8 cellular contexts compared by ENCODE assay signal in the genomic region with DNA sequence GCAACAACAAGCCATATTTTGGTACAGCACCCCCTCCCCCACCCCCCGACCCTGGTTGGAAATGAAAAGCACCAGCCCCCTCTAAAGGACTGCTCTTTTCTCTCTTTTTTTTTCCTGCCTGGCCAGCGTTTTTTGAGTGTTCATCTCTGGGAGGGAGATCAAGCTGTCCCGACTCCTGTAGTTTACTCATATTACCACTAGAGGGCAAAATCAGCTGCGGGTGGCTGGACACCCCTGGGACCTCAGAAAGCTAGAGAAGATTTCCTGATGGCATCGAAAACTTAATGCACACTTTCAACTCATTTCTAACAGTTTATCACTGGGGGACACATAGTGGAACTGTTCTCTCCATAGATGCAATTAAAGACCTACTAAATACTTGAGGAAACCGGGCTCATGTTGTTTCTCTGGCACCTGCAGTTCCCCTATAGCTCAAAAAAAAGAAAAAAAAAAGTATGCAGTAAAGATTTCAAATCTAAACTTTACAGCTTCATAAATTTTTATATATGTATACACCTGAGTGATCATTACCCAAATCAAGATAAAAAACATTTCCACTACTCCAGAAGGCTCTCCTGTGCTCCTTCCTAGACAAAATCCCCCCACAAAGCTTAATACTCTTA. TPM values are rescaled to one million over a fixed set of nuclear protein-coding genes. Genes with fewer than 3 reads are reported as not detected.
DNase-seq lines count a peak whose midpoint lies in the region; ATAC-seq, FAIRE-seq and TF ChIP-seq lines count a peak whose summit lies in the region.

No MANE protein-coding gene starts in this region.

- H3K27me3 ChIP-seq in MG63 (no peaks in the 10 kb centered on the region; the same call in 1 of the 2 replicates), SJCRH30 (peaks cover 5% of the 10 kb centered on the region; the same call in 1 of the 2 replicates), pancreas (no peaks in the 10 kb centered on the region)

- H3K36me3 ChIP-seq in MG63 (no peaks in the 10 kb centered on the region), SJCRH30 (no peaks in the 10 kb centered on the region), pancreas (no peaks in the 10 kb centered on the region)

- peak; percentile 60 to 81 (median 70) for TF ChIP-seq CTCF in pancreas (IDR thresholded peaks at IDR 0.05)

- intact Hi-C loops in pancreas (cut with DNase I), result loop anchor here in 2 of 3 donors (5.0 to 10.0 kb wide), 2 partner anchors 142 to 149 kb away; no protein-coding TSS in a partner anchor

- FAIRE-seq in pancreas (lab: Jason Lieb, UNC), result no peak

- 2% methylated on average over 6 of the region's 6 CpGs for WGBS in pancreas, 2 donors

- no peak overlapping the region for H3K27ac ChIP-seq in SJCRH30
- no peak overlapping the region for H3K27ac ChIP-seq in pancreas

- H3K4me3 ChIP-seq in MG63, result no peak overlapping the region
- no peak overlapping the region for H3K4me3 ChIP-seq in SJCRH30
- no peak overlapping the region for H3K4me3 ChIP-seq in pancreas

- H3K4me1 ChIP-seq in SJCRH30 (no peaks in the 10 kb centered on the region), pancreas (no peaks in the 10 kb centered on the region)

- H3K9me3 ChIP-seq in MG63 (no peaks in the 10 kb centered on the region), SJCRH30 (replicated peaks) (no peaks in the 10 kb centered on the region), pancreas (no peaks in the 10 kb centered on the region)

- DNase-seq in Daoy (ENCODE audit: low read depth) (peak; percentile 49), MG63 (peak; percentile 40), SJCRH30 (peak; percentile 68 to 89), glomerular visceral epithelial cell (ENCODE audit: extremely low spot score) (peak; percentile 78), pancreas (peak in 3 of 6 donors; percentile 19 to 47 (median 23))
- peak; percentile 30 for DNase-seq in activated naive CD4-positive, alpha-beta T cell treated with anti-CD3 and anti-CD28 coated beads, Interleukin-2, amount 50 U/mL, for 16 hours

- peak; percentile 78 to 87 (median 86) for ATAC-seq in pancreas
- ATAC-seq in GM19467 (IDR thresholded peaks at IDR 0.05; ENCODE audit: unreplicated experiment), result no peak
- ATAC-seq in GM18520 (IDR thresholded peaks at IDR 0.05; ENCODE audit: unreplicated experiment), result no peak

RNA-seq across cellular contexts. Expression of a gene that starts 24.4 kb away (rescaled TPM):
- total RNA-seq in Daoy (2014; rRNA removed; shearing (Covaris generic)), result 3.5 and 8.1 TPM in 2 replicates
- total RNA-seq in MG63 (2014; rRNA removed; shearing (Covaris generic); ENCODE audit: low replicate concordance), result 3.4 TPM in 1 of 2 replicates, not detected in the other
- total RNA-seq in SJCRH30 (2014; rRNA removed; shearing (Covaris generic)), result 5.3 and 6.2 TPM in 2 replicates
- 1 to 10 TPM; 2.2 to 4.7 (median 2.7) TPM for total RNA-seq in pancreas
- polyA plus RNA-seq in pancreas, result 10 to 100 TPM; 10.9 to 23.8 TPM

RNA-seq across cellular contexts. Expression of a gene that starts 38.5 kb away (rescaled TPM):
- total RNA-seq in Daoy (2014; rRNA removed; shearing (Covaris generic)), result 81.1 and 93.9 TPM in 2 replicates
- total RNA-seq in MG63 (2014; rRNA removed; shearing (Covaris generic); ENCODE audit: low replicate concordance), result 29.8 and 79.0 TPM in 2 replicates
- 44.4 and 52.9 TPM in 2 replicates for total RNA-seq in SJCRH30 (2014; rRNA removed; shearing (Covaris generic))
- 10 to 100 TPM; 24.2 to 43.6 (median 36.5) TPM for total RNA-seq in pancreas
- 100 to 1,000 TPM; 103 to 224 TPM for polyA plus RNA-seq in pancreas

Comparison
In these comparisons a context has a peak if more than half of its experiments do, and no peak if none do; other contexts are left out.
1. ATAC-seq: peak in pancreas (4 of 4); none in GM19467 (single experiment) and GM18520 (single experiment).